In the genomic region with DNA sequence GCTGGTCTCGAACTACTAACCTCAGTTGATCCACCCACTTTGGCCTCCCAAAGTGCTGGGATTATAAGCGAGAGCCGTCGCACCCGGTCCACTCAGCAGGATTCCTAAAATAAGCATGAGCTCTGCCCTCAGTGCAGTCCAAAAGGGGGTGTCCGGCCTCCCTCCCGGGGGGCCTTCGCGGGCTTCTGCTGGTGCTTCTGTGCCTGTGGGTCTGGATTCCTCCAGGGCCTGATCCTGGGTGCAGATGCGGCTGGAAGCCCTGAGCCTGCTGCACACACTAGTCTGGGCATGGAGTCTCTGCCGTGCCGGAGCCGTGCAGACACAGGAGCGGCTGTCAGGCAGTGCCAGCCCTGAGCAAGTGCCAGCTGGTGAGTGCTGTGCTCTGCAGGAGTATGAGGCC, we compare ENCODE assay signal across 9 cellular contexts. TPM values are rescaled to one million over a fixed set of nuclear protein-coding genes. Genes with fewer than 3 reads are reported as not detected.
DNase-seq lines count a peak whose midpoint lies in the region; ATAC-seq and TF ChIP-seq lines count a peak whose summit lies in the region.
"Not testable (repeated sequence)": the region's sequence is repeated elsewhere in the genome, so short reads cannot be mapped to it uniquely, and the experiment has no call there.
"Had no signal": no experiment of that assay in that cellular context is flagged by ENCODE, and none has a peak within 500 bp of the region (broad histone marks: within the 10 kb centered on the region; RNA-seq: fewer than 3 reads in every experiment).

No MANE protein-coding gene starts in this region.

- H3K36me3 ChIP-seq in H7 (replicated peaks; ENCODE audit: control insufficient read depth, insufficient read depth, low read length) = not testable (repeated sequence)
- H3K36me3 ChIP-seq in osteoblast (ENCODE audit: insufficient read depth, low read length) = peaks cover 24% of the 10 kb centered on the region

- DNase-seq in H7 (peak; percentile 26), Right ventricle myocardium inferior (ENCODE audit: missing footprints) (peak; percentile 33), right cardiac atrium (peak in 2 of 3 donors; percentile 5 to 53), osteoblast (ENCODE audit: insufficient read length, low spot score, missing footprints) (peak; percentile 22)

- intact Hi-C loops in Right ventricle myocardium inferior (cut with DNase I) = loop anchor here (10.0 kb wide), 1 partner anchor 58 kb away; a partner anchor contains a TSS
- intact Hi-C loops in right cardiac atrium (cut with DNase I) = not testable (repeated sequence)

- H2AFZ ChIP-seq in osteoblast (ENCODE audit: low read length) = not testable (repeated sequence)

- not testable (repeated sequence) for H3K4me2 ChIP-seq in osteoblast (ENCODE audit: insufficient read depth, low read length)

- not testable (repeated sequence) for H3K27me3 ChIP-seq in H7 (ENCODE audit: control insufficient read depth, insufficient read depth, low read length); right cardiac atrium (ENCODE audit: control insufficient read depth, insufficient read depth); osteoblast (ENCODE audit: insufficient read depth, low read length)

- not testable (repeated sequence) for TF ChIP-seq CTCF in osteoblast (IDR thresholded peaks at IDR 0.05; ENCODE audit: extremely low read depth, low read depth, low read length)

- H3K9me3 ChIP-seq in right cardiac atrium (ENCODE audit: control insufficient read depth, low read length); osteoblast (ENCODE audit: low read depth, low read length): not testable (repeated sequence)

- H3K4me3 ChIP-seq in H7 (ENCODE audit: insufficient read depth, low read depth, low read length); right cardiac atrium (ENCODE audit: low read length); osteoblast (ENCODE audit: insufficient read depth, low read length): not testable (repeated sequence)

- H3K4me1 ChIP-seq in right cardiac atrium (ENCODE audit: control insufficient read depth, insufficient read depth, low read length); osteoblast (ENCODE audit: insufficient read depth, low read length): not testable (repeated sequence)

- peaks cover 33% of the 10 kb centered on the region for H3K79me2 ChIP-seq in osteoblast (ENCODE audit: insufficient read depth, low read length)

- ATAC-seq in Right ventricle myocardium inferior, right cardiac atrium: not testable (repeated sequence)

- not testable (repeated sequence) for H4K20me1 ChIP-seq in osteoblast (ENCODE audit: insufficient read depth, low read length)

- not testable (repeated sequence) for H3K27ac ChIP-seq in right cardiac atrium (ENCODE audit: low read length); osteoblast (ENCODE audit: low read depth, low read length)

- 96% methylated on average over 14 of the region's 14 CpGs for WGBS in right cardiac atrium

RNA-seq across cellular contexts. Expression of a gene that starts 5.0 kb away (rescaled TPM):
- total RNA-seq in H7 (2014; rRNA removed; shearing (Covaris generic)) = 105 and 113 TPM in 2 replicates
- 17.9 TPM for total RNA-seq in Right ventricle myocardium inferior
- 10 to 100 TPM; 13.6 to 20.1 (median 15.7) TPM for total RNA-seq in right cardiac atrium
- 16.7 TPM for polyA plus RNA-seq in right cardiac atrium
- total RNA-seq in osteoblast = 18.6 and 19.9 TPM in 2 replicates

RNA-seq across cellular contexts. Expression of a gene that starts 23.5 kb away (rescaled TPM):
- 13.6 and 14.3 TPM in 2 replicates for total RNA-seq in H7 (2014; rRNA removed; shearing (Covaris generic))
- 6.9 TPM for total RNA-seq in Right ventricle myocardium inferior
- total RNA-seq in right cardiac atrium = 1 to 10 TPM; 7.3 to 9.3 (median 7.9) TPM
- polyA plus RNA-seq in right cardiac atrium = 10.4 TPM
- total RNA-seq in osteoblast = 1.8 and 2.7 TPM in 2 replicates
- total RNA-seq: A172; CD4-positive, CD25-positive, alpha-beta regulatory T cell had no signal
- polyA plus RNA-seq: CD14-positive monocyte; CD4-positive, alpha-beta memory T cell; CD4-positive, CD25-positive, alpha-beta regulatory T cell; CD8-positive, alpha-beta memory T cell had no signal

RNA-seq across cellular contexts. Expression of a gene that starts 45.4 kb away (rescaled TPM):
- total RNA-seq in H7 (2014; rRNA removed; shearing (Covaris generic)) = 43.5 and 44.1 TPM in 2 replicates
- 9.0 TPM for total RNA-seq in Right ventricle myocardium inferior
- total RNA-seq in right cardiac atrium = 10 to 100 TPM in 1 of 4 donors, 1 to 10 TPM in 3; 5.6 to 11.4 (median 8.8) TPM
- polyA plus RNA-seq in right cardiac atrium = 8.3 TPM
- total RNA-seq in osteoblast = 10.6 and 14.5 TPM in 2 replicates

RNA-seq across cellular contexts. Expression of a gene that starts 57.7 kb away (rescaled TPM):
- total RNA-seq in H7 (2014; rRNA removed; shearing (Covaris generic)) = 80.7 and 94.3 TPM in 2 replicates
- total RNA-seq in Right ventricle myocardium inferior (116 TPM), right cardiac atrium (100 to 1,000 TPM; 112 to 115 (median 113) TPM), osteoblast (67.2 and 73.1 TPM in 2 replicates)
- 130 TPM for polyA plus RNA-seq in right cardiac atrium
